8 cellular contexts compared by ENCODE assay signal in genomic region chr15:100383302-100384107, GRCh38. TPM values are rescaled to one million over a fixed set of nuclear protein-coding genes. Genes with fewer than 3 reads are reported as not detected.
DNase-seq lines count a peak whose midpoint lies in the region; ATAC-seq and TF ChIP-seq lines count a peak whose summit lies in the region.

No MANE protein-coding gene starts in this region.

- POLR2A ChIA-PET in GM10248 (lab: Yijun Ruan, JAX): no interaction called here

- peaks cover 0 to 5% (median 2%) of the 10 kb centered on the region in 4 donors for H3K9me3 ChIP-seq in Peyer's patch

- no peaks in the 10 kb centered on the region for H3K36me3 ChIP-seq in Peyer's patch

- TF ChIP-seq POLR2A in Peyer's patch (IDR thresholded peaks at IDR 0.05): no peak

- peak; percentile 15 for DNase-seq in Ammon's horn (ENCODE audit: low spot score)
- DNase-seq in GM10248 (ENCODE audit: extremely low spot score): no peak
- DNase-seq in Peyer's patch: no peak
- peak; percentile 10 for DNase-seq in globus pallidus (ENCODE audit: low spot score)
- DNase-seq in superior temporal gyrus (ENCODE audit: extremely low spot score): peak; percentile 41
- DNase-seq in NCI-H510A (lab: John Stamatoyannopoulos, UW): no peak
- no peak for DNase-seq in stimulated activated CD4-positive, alpha-beta T cell treated with anti-CD3 and anti-CD28 coated beads, Interleukin-4, amount 100 ng/mL, for 1 hour

- no peak overlapping the region for H3K4me3 ChIP-seq in Peyer's patch

- no peak overlapping the region for H3K27ac ChIP-seq in Peyer's patch

- TF ChIP-seq CTCF in GM10248 (IDR thresholded peaks at IDR 0.05; ENCODE audit: control extremely low read depth, extremely low read depth, low read depth, missing control alignments) (peak; percentile 31), Peyer's patch (IDR thresholded peaks at IDR 0.05) (peak in 4 of 6 experiments; percentile 21 to 47 (median 45))

- no peaks in the 10 kb centered on the region for H3K4me1 ChIP-seq in Peyer's patch

- no peak for ATAC-seq in GM21576 (IDR thresholded peaks at IDR 0.05; ENCODE audit: unreplicated experiment)

- CTCF ChIA-PET in GM10248 (lab: Yijun Ruan, JAX): interaction anchor here (0.7 to 1.2 kb wide), 8 partner anchors 9 to 455 kb away, joined by 3 to 10 read pairs (median 3); partner anchors contain the start of gene ADAMTS17

- H3K27me3 ChIP-seq in Peyer's patch: no peaks in the 10 kb centered on the region

RNA-seq across cellular contexts. Expression of gene ADAMTS17, which starts 41.7 kb away (rescaled TPM):
- total RNA-seq in Peyer's patch: 10 to 100 TPM in 1 of 4 donors, 1 to 10 TPM in 3; 7.2 to 15.1 (median 8.9) TPM

Comparison
In these comparisons a context has a peak if more than half of its experiments do, and no peak if none do; other contexts are left out.
1. DNase-seq: peak in Ammon's horn (single experiment), globus pallidus (single experiment) and superior temporal gyrus (single experiment); none in GM10248 (single experiment), Peyer's patch (0 of 3), NCI-H510A (single experiment) and stimulated activated CD4-positive, alpha-beta T cell treated with anti-CD3 and anti-CD28 coated beads, Interleukin-4, amount 100 ng/mL, for 1 hour (single experiment).